18 cellular contexts compared by ENCODE assay signal in genomic region chr20:41168281-41169183, GRCh38. TPM values are rescaled to one million over a fixed set of nuclear protein-coding genes. Genes with fewer than 3 reads are reported as not detected.
DNase-seq lines count a peak whose midpoint lies in the region; ATAC-seq, FAIRE-seq and TF ChIP-seq lines count a peak whose summit lies in the region.
"Had no signal": no experiment of that assay in that cellular context is flagged by ENCODE, and none has a peak within 500 bp of the region (broad histone marks: within the 10 kb centered on the region; RNA-seq: fewer than 3 reads in every experiment).

No MANE protein-coding gene starts in this region.

- peaks cover 11% of the 10 kb centered on the region for H3K27me3 Mint-ChIP-seq in HFFc6 (ENCODE audit: insufficient read depth)
- no peaks in the 10 kb centered on the region for H3K27me3 Mint-ChIP-seq in activated naive CD8-positive, alpha-beta T cell treated with anti-CD3 and anti-CD28 coated beads for 36 hours
- H3K27me3 Mint-ChIP-seq in naive thymus-derived CD4-positive, alpha-beta T cell: no peaks in the 10 kb centered on the region
- H3K27me3 Mint-ChIP-seq: activated CD4-positive, alpha-beta T cell treated with anti-CD3 and anti-CD28 coated beads, Interleukin-2, amount 10 ng/mL, durations not matched to agents 24 days and 14 days; stimulated activated memory B cell treated with anti-CD40 and anti-IgM and Interleukin-4, amounts not matched to agents 10 μg/mL and 1 μg/mL and 100 μg/mL, for 72 hours had no signal

- H3K27me3 ChIP-seq in BLaER1 (peaks cover 65% of the 10 kb centered on the region), HAP-1 (ENCODE audit: low read depth) (no peaks in the 10 kb centered on the region)
- H3K27me3 ChIP-seq in naive thymus-derived CD4-positive, alpha-beta T cell (ENCODE audit: control insufficient read depth in 2 of 2, insufficient read depth in 2 of 2, low read length in 2 of 2): no peaks in the 10 kb centered on the region
- H3K27me3 ChIP-seq: brain microvascular endothelial cell, pancreas had no signal

- no peak for TF ChIP-seq POLR2A in GM12892 (IDR thresholded peaks at IDR 0.05; ENCODE audit: low read depth, low read length)

- H3K4me2 ChIP-seq in BLaER1: peak overlapping the region; percentile 48

- intact Hi-C loops in naive thymus-derived CD4-positive, alpha-beta T cell (cut with micrococcal nuclease): no loop called here

- peaks cover 34% of the 10 kb centered on the region for H3K36me3 Mint-ChIP-seq in HFFc6 (ENCODE audit: low read depth)
- H3K36me3 Mint-ChIP-seq in activated naive CD8-positive, alpha-beta T cell treated with anti-CD3 and anti-CD28 coated beads for 36 hours: peaks cover 52% of the 10 kb centered on the region
- H3K36me3 Mint-ChIP-seq in naive thymus-derived CD4-positive, alpha-beta T cell: peaks cover 26 to 79% (median 39%) of the 10 kb centered on the region in 5 donors

- H3K9me3 Mint-ChIP-seq in HFFc6: no peaks in the 10 kb centered on the region
- no peaks in the 10 kb centered on the region for H3K9me3 Mint-ChIP-seq in activated naive CD8-positive, alpha-beta T cell treated with anti-CD3 and anti-CD28 coated beads for 36 hours
- H3K9me3 Mint-ChIP-seq in naive thymus-derived CD4-positive, alpha-beta T cell: no peaks in the 10 kb centered on the region
- H3K9me3 Mint-ChIP-seq: activated CD4-positive, alpha-beta T cell treated with anti-CD3 and anti-CD28 coated beads, Interleukin-2, amount 10 ng/mL, durations not matched to agents 24 days and 14 days; stimulated activated memory B cell treated with anti-CD40 and anti-IgM and Interleukin-4, amounts not matched to agents 10 μg/mL and 1 μg/mL and 100 μg/mL, for 72 hours had no signal

- no peak overlapping the region for H3K27ac ChIP-seq in BLaER1
- H3K27ac ChIP-seq in naive thymus-derived CD4-positive, alpha-beta T cell (ENCODE audit: low read depth, low read length): peak overlapping the region; percentile 57
- H3K27ac ChIP-seq: brain microvascular endothelial cell, KMS-11, pancreas had no signal

- no peaks in the 10 kb centered on the region for H3K9me3 ChIP-seq in BLaER1
- no peaks in the 10 kb centered on the region for H3K9me3 ChIP-seq in naive thymus-derived CD4-positive, alpha-beta T cell (ENCODE audit: control insufficient read depth in 2 of 3, low read length in 3 of 3)
- H3K9me3 ChIP-seq in HAP-1: no peaks in the 10 kb centered on the region
- H3K9me3 ChIP-seq: pancreas had no signal

- peaks cover 100% of the 10 kb centered on the region for H4K20me1 ChIP-seq in BLaER1

- peaks cover 97% of the 10 kb centered on the region for H3K36me3 ChIP-seq in BLaER1
- peaks cover 71 to 98% (median 74%) of the 10 kb centered on the region in 3 experiments for H3K36me3 ChIP-seq in naive thymus-derived CD4-positive, alpha-beta T cell (ENCODE audit: control insufficient read depth in 2 of 3, insufficient read depth in 3 of 3, low read length in 3 of 3)
- peaks cover 85% of the 10 kb centered on the region for H3K36me3 ChIP-seq in HAP-1 (replicated peaks)

- CTCF ChIA-PET in naive thymus-derived CD4-positive, alpha-beta T cell (lab: Charles Lee): interaction anchor here (1.1 kb wide), 1 partner anchor 21 kb away, joined by 3 read pairs; no protein-coding TSS in a partner anchor

- peaks cover 33% of the 10 kb centered on the region for H3K4me1 Mint-ChIP-seq in HFFc6 (ENCODE audit: low read depth)
- peaks cover 57% of the 10 kb centered on the region for H3K4me1 Mint-ChIP-seq in activated naive CD8-positive, alpha-beta T cell treated with anti-CD3 and anti-CD28 coated beads for 36 hours
- peaks cover 26 to 53% (median 40%) of the 10 kb centered on the region in 7 donors for H3K4me1 Mint-ChIP-seq in naive thymus-derived CD4-positive, alpha-beta T cell

- peaks cover 27% of the 10 kb centered on the region for H3K4me1 ChIP-seq in BLaER1
- H3K4me1 ChIP-seq in naive thymus-derived CD4-positive, alpha-beta T cell (ENCODE audit: control insufficient read depth in 2 of 2, insufficient read depth in 2 of 2, low read length in 2 of 2): peaks cover 0 to 10% of the 10 kb centered on the region in 2 donors
- no peaks in the 10 kb centered on the region for H3K4me1 ChIP-seq in HAP-1

- H3K4me3 Mint-ChIP-seq in HFFc6: no peak overlapping the region
- no peak overlapping the region for H3K4me3 Mint-ChIP-seq in activated naive CD8-positive, alpha-beta T cell treated with anti-CD3 and anti-CD28 coated beads for 36 hours
- no peak overlapping the region for H3K4me3 Mint-ChIP-seq in naive thymus-derived CD4-positive, alpha-beta T cell
- H3K4me3 Mint-ChIP-seq: activated CD4-positive, alpha-beta T cell treated with anti-CD3 and anti-CD28 coated beads, Interleukin-2, amount 10 ng/mL, durations not matched to agents 24 days and 14 days; stimulated activated memory B cell treated with anti-CD40 and anti-IgM and Interleukin-4, amounts not matched to agents 10 μg/mL and 1 μg/mL and 100 μg/mL, for 72 hours had no signal

- no peak overlapping the region for H3K9ac ChIP-seq in BLaER1
- H3K9ac ChIP-seq: KMS-11 had no signal

- H3K4me3 ChIP-seq in BLaER1 (no peak overlapping the region), HAP-1 (no peak overlapping the region)
- no peak overlapping the region for H3K4me3 ChIP-seq in naive thymus-derived CD4-positive, alpha-beta T cell (ENCODE audit: low read length)
- H3K4me3 ChIP-seq: pancreas had no signal

- POLR2A ChIA-PET in naive thymus-derived CD4-positive, alpha-beta T cell (lab: Charles Lee): interaction anchor here (3.3 to 30.3 kb wide), 2 partner anchors 12 to 28 kb away, joined by 19 to 604 read pairs; partner anchors contain the start of gene PLCG1

- FAIRE-seq in GM12892 (lab: Jason Lieb, UNC): no peak
- FAIRE-seq: pancreas, small intestine had no signal

- DNase-seq in HFFc6 (no peak), HUDEP-2 (lab: John Stamatoyannopoulos, UW; ENCODE audit: unreplicated experiment in 76 of 76) (no peak), HAP-1 (ENCODE audit: low spot score in 2 of 2) (no peak), EL (no peak), GM12892 (ENCODE audit: insufficient read length) (no peak)
- DNase-seq in activated naive CD8-positive, alpha-beta T cell treated with anti-CD3 and anti-CD28 coated beads for 36 hours: no peak
- DNase-seq in naive thymus-derived CD4-positive, alpha-beta T cell: no peak
- DNase-seq: activated CD4-positive, alpha-beta T cell treated with anti-CD3 and anti-CD28 coated beads, Interleukin-2, amount 10 ng/mL, durations not matched to agents 24 days and 14 days; brain microvascular endothelial cell; DMS 273 treated with DMSO at 0.1 percent for 48 hours; effector CD8-positive, alpha-beta T cell; SHP77 treated with DMSO at 0.1 percent for 48 hours; small intestine; T-helper 9 cell had no signal

- TF ChIP-seq CTCF in HFFc6 (IDR thresholded peaks at IDR 0.05): no peak

- in situ Hi-C loops in HAP-1 (cut with MboI; ENCODE audit: low sequenced_read_pairs): no loop called here

- no peak for ATAC-seq in naive thymus-derived CD4-positive, alpha-beta T cell
- ATAC-seq: pancreas had no signal

- 0 out of 2 replicates have a peak overlapping the region, but pooled peaks have one; percentile 12 for H3K27ac Mint-ChIP-seq in HFFc6
- H3K27ac Mint-ChIP-seq in activated naive CD8-positive, alpha-beta T cell treated with anti-CD3 and anti-CD28 coated beads for 36 hours: peak overlapping the region; percentile 44
- peak overlapping the region; percentile 36 to 93 (median 62) for H3K27ac Mint-ChIP-seq in naive thymus-derived CD4-positive, alpha-beta T cell
- H3K27ac Mint-ChIP-seq: stimulated activated memory B cell treated with anti-CD40 and anti-IgM and Interleukin-4, amounts not matched to agents 10 μg/mL and 1 μg/mL and 100 μg/mL, for 72 hours had no signal

RNA-seq across cellular contexts. Expression of gene PLCG1, which starts 31.2 kb away (rescaled TPM):
- total RNA-seq in HFFc6 (2021; fragmentation: NEBNext Ultra II Directional; extraction: Animal tissue kit (Norgen Biotek cat#: 25700)): 10 to 100 TPM; 44.4 to 62.1 (median 50.1) TPM
- 100 to 1,000 TPM; 156 to 162 TPM for total RNA-seq in activated naive CD8-positive, alpha-beta T cell treated with anti-CD3 and anti-CD28 coated beads for 36 hours
- total RNA-seq in naive thymus-derived CD4-positive, alpha-beta T cell: 100 to 1,000 TPM; 343 to 559 (median 418) TPM
- 100 to 1,000 TPM in 1 of 2 donors, 10 to 100 TPM in 1; 36.9 to 105 TPM for polyA plus RNA-seq in naive thymus-derived CD4-positive, alpha-beta T cell
- polyA plus RNA-seq in GM12892 (2012; ENCODE audit: missing spikeins): 73.2 TPM

Comparison
In these comparisons a context has a peak if more than half of its experiments do, and no peak if none do; other contexts are left out.
1. H3K27ac Mint-ChIP-seq: peak in every context shown above with its lines; median percentile 62 in naive thymus-derived CD4-positive, alpha-beta T cell; 44 in activated naive CD8-positive, alpha-beta T cell treated with anti-CD3 and anti-CD28 coated beads for 36 hours; 12 in HFFc6.